In genomic region chr4:123398803-123399637, GRCh38 we compare ENCODE assay signal across 8 cellular contexts. TPM values are rescaled to one million over a fixed set of nuclear protein-coding genes. Genes with fewer than 3 reads are reported as not detected.
A peak's percentile ranks its signal among the peaks of the same experiment; 100 is the strongest.
DNase-seq lines count a peak whose midpoint lies in the region; ATAC-seq and TF ChIP-seq lines count a peak whose summit lies in the region.

No MANE protein-coding gene starts in this region.

- H3K36me3 ChIP-seq in KOPT-K1 (ENCODE audit: insufficient read depth, low read length) = peaks cover 32% of the 10 kb centered on the region
- no peaks in the 10 kb centered on the region; the same call in 1 of the 2 replicates for H3K36me3 ChIP-seq in WERI-Rb-1
- peaks cover 2% of the 10 kb centered on the region for H3K36me3 ChIP-seq in kidney epithelial cell (ENCODE audit: control insufficient read depth, insufficient read depth, low read length)

- no peaks in the 10 kb centered on the region for H3K27me3 ChIP-seq in WERI-Rb-1 (ENCODE audit: insufficient read depth, low read depth, severe bottlenecking)
- no peaks in the 10 kb centered on the region for H3K27me3 ChIP-seq in kidney epithelial cell (ENCODE audit: control insufficient read depth, insufficient read depth, low read length)

- peak; percentile 18 for DNase-seq in DMS53 treated with DMSO at 0.1 percent for 48 hours (lab: John Stamatoyannopoulos, UW; ENCODE audit: unreplicated experiment)
- DNase-seq in WERI-Rb-1 = peak; percentile 54
- peak; percentile 87 for DNase-seq in cardiac fibroblast (ENCODE audit: low read depth in 2 of 2)
- DNase-seq in kidney epithelial cell (ENCODE audit: low read depth) = no peak
- peak; percentile 6 to 46 for DNase-seq in stimulated activated CD4-positive, alpha-beta T cell treated with anti-CD3 and anti-CD28 coated beads, Interleukin-15, amount 100 ng/mL, for 1 hour (ENCODE audit: low read depth in 1 of 2, low spot score in 1 of 2)
- DNase-seq in NCI-H1694 (lab: John Stamatoyannopoulos, UW) = no peak

- H3K4me3 ChIP-seq in WERI-Rb-1 (ENCODE audit: low read depth, low read length) (peak overlapping the region; percentile 72), cardiac fibroblast (replicated peaks in 1 of 2; ENCODE audit: low read depth in 2 of 2, low read length in 2 of 2) (peak overlapping the region; percentile 81 to 86), kidney epithelial cell (ENCODE audit: low read depth, low read length) (peak overlapping the region; percentile 58)

- H3K9me3 ChIP-seq in KOPT-K1 (ENCODE audit: insufficient read depth, low read length, poor library complexity, severe bottlenecking) = no peaks in the 10 kb centered on the region
- H3K9me3 ChIP-seq in WERI-Rb-1 (ENCODE audit: severe bottlenecking) = no peaks in the 10 kb centered on the region

- TF ChIP-seq CTCF in WERI-Rb-1 (IDR thresholded peaks at IDR 0.05; ENCODE audit: low read depth, low read length) (no peak), cardiac fibroblast (IDR thresholded peaks at IDR 0.05; ENCODE audit: low read depth, low read length) (no peak), kidney epithelial cell (IDR thresholded peaks at IDR 0.05; ENCODE audit: insufficient read depth, low read length, poor library complexity, severe bottlenecking) (no peak)

- H3K27ac ChIP-seq in KOPT-K1 (ENCODE audit: low read depth, low read length, poor library complexity, severe bottlenecking) (peak overlapping the region; percentile 71), WERI-Rb-1 (no peak overlapping the region)

- peak; percentile 30 for ATAC-seq in GM21529 (IDR thresholded peaks at IDR 0.05; ENCODE audit: unreplicated experiment)

RNA-seq across cellular contexts. Expression of gene SPRY1, which starts 2.4 kb away (rescaled TPM):
- 4.8 and 9.1 TPM in 2 replicates for total RNA-seq in kidney epithelial cell

Comparison
In these comparisons a context has a peak if more than half of its experiments do, and no peak if none do; other contexts are left out.
1. DNase-seq: peak in DMS53 treated with DMSO at 0.1 percent for 48 hours (single experiment), WERI-Rb-1 (single experiment), cardiac fibroblast (2 of 2) and stimulated activated CD4-positive, alpha-beta T cell treated with anti-CD3 and anti-CD28 coated beads, Interleukin-15, amount 100 ng/mL, for 1 hour (2 of 2); none in kidney epithelial cell (single experiment) and NCI-H1694 (single experiment).
2. Peak in every context shown above with its lines, with median percentiles within 50 percentile points of each other: H3K4me3 ChIP-seq.